In genomic region chr7:21915140-21915539, GRCh38 we compare ENCODE assay signal across 23 cellular contexts. TPM values are rescaled to one million over a fixed set of nuclear protein-coding genes. Genes with fewer than 3 reads are reported as not detected.
DNase-seq lines count a peak whose midpoint lies in the region; ATAC-seq and TF ChIP-seq lines count a peak whose summit lies in the region.
"Had no signal": no experiment of that assay in that cellular context is flagged by ENCODE, and none has a peak within 500 bp of the region (broad histone marks: within the 10 kb centered on the region; RNA-seq: fewer than 3 reads in every experiment).

No MANE protein-coding gene starts in this region.

- H3K9me3 ChIP-seq in OCI-LY3 (ENCODE audit: insufficient read depth, low read length) = no peaks in the 10 kb centered on the region
- H3K9me3 ChIP-seq in naive thymus-derived CD4-positive, alpha-beta T cell (ENCODE audit: control insufficient read depth in 2 of 3, low read length in 3 of 3) = no peaks in the 10 kb centered on the region
- H3K9me3 ChIP-seq: BE2C had no signal

- peaks cover 33% of the 10 kb centered on the region for H3K36me3 ChIP-seq in OCI-LY3 (replicated peaks; ENCODE audit: low read depth, low read length)
- peaks cover 0 to 29% (median 0%) of the 10 kb centered on the region in 3 experiments for H3K36me3 ChIP-seq in naive thymus-derived CD4-positive, alpha-beta T cell (ENCODE audit: control insufficient read depth in 2 of 3, insufficient read depth in 3 of 3, low read length in 3 of 3)

- H3K4me1 ChIP-seq in OCI-LY3 (ENCODE audit: low read length) = peaks cover 25% of the 10 kb centered on the region
- H3K4me1 ChIP-seq in naive thymus-derived CD4-positive, alpha-beta T cell (ENCODE audit: control insufficient read depth in 2 of 2, insufficient read depth in 2 of 2, low read length in 2 of 2) = no peaks in the 10 kb centered on the region
- H3K4me1 ChIP-seq: BE2C had no signal

- no peak overlapping the region for H2AFZ ChIP-seq in OCI-LY3 (ENCODE audit: low read depth, low read length)

- no peak overlapping the region for H3K4me3 Mint-ChIP-seq in activated CD4-positive, alpha-beta T cell treated with anti-CD3 and anti-CD28 coated beads, Interleukin-2, amount 10 ng/mL, durations not matched to agents 24 days and 14 days
- H3K4me3 Mint-ChIP-seq in activated CD4-positive, alpha-beta T cell treated with anti-CD3 and anti-CD28 coated beads for 36 hours = no peak overlapping the region
- no peak overlapping the region for H3K4me3 Mint-ChIP-seq in progenitor cell of endocrine pancreas (ENCODE audit: low read depth)
- H3K4me3 Mint-ChIP-seq in naive thymus-derived CD4-positive, alpha-beta T cell = no peak overlapping the region
- H3K4me3 Mint-ChIP-seq: CD4-positive, alpha-beta T cell had no signal

- H3K4me2 ChIP-seq in OCI-LY3 (ENCODE audit: low read length) = no peak overlapping the region

- TF ChIP-seq CTCF in OCI-LY3 (IDR thresholded peaks at IDR 0.05; ENCODE audit: low read depth, low read length) (no peak), progenitor cell of endocrine pancreas (IDR thresholded peaks at IDR 0.05; ENCODE audit: unreplicated experiment) (no peak)

- peaks cover 47% of the 10 kb centered on the region for H3K79me2 ChIP-seq in OCI-LY3 (ENCODE audit: low read length)

- CTCF ChIA-PET in activated CD4-positive, alpha-beta T cell treated with anti-CD3 and anti-CD28 coated beads for 36 hours (lab: Charles Lee) = no interaction called here
- CTCF ChIA-PET in naive thymus-derived CD4-positive, alpha-beta T cell (lab: Charles Lee) = no interaction called here

- no peaks in the 10 kb centered on the region for H3K27me3 Mint-ChIP-seq in activated CD4-positive, alpha-beta T cell treated with anti-CD3 and anti-CD28 coated beads, Interleukin-2, amount 10 ng/mL, durations not matched to agents 24 days and 14 days
- H3K27me3 Mint-ChIP-seq in activated CD4-positive, alpha-beta T cell treated with anti-CD3 and anti-CD28 coated beads for 36 hours = no peaks in the 10 kb centered on the region
- H3K27me3 Mint-ChIP-seq in progenitor cell of endocrine pancreas = no peaks in the 10 kb centered on the region
- H3K27me3 Mint-ChIP-seq in naive thymus-derived CD4-positive, alpha-beta T cell = no peaks in the 10 kb centered on the region
- H3K27me3 Mint-ChIP-seq: CD4-positive, alpha-beta T cell had no signal

- intact Hi-C loops in activated CD4-positive, alpha-beta T cell treated with anti-CD3 and anti-CD28 coated beads, Interleukin-2, amount 10 ng/mL, durations not matched to agents 24 days and 14 days (cut with micrococcal nuclease) = no loop called here
- intact Hi-C loops in activated CD4-positive, alpha-beta T cell treated with anti-CD3 and anti-CD28 coated beads for 36 hours (cut with DNase I, micrococcal nuclease) = no loop called here
- intact Hi-C loops in naive thymus-derived CD4-positive, alpha-beta T cell (cut with micrococcal nuclease) = no loop called here

- no peaks in the 10 kb centered on the region for H3K4me1 Mint-ChIP-seq in activated CD4-positive, alpha-beta T cell treated with anti-CD3 and anti-CD28 coated beads, Interleukin-2, amount 10 ng/mL, durations not matched to agents 24 days and 14 days
- H3K4me1 Mint-ChIP-seq in activated CD4-positive, alpha-beta T cell treated with anti-CD3 and anti-CD28 coated beads for 36 hours = no peaks in the 10 kb centered on the region
- H3K4me1 Mint-ChIP-seq in progenitor cell of endocrine pancreas (ENCODE audit: low read depth) = no peaks in the 10 kb centered on the region
- H3K4me1 Mint-ChIP-seq in naive thymus-derived CD4-positive, alpha-beta T cell = peaks cover 0 to 13% (median 4%) of the 10 kb centered on the region in 7 donors

- H3K36me3 Mint-ChIP-seq in activated CD4-positive, alpha-beta T cell treated with anti-CD3 and anti-CD28 coated beads, Interleukin-2, amount 10 ng/mL, durations not matched to agents 24 days and 14 days (ENCODE audit: low read depth) = peaks cover 43% of the 10 kb centered on the region
- H3K36me3 Mint-ChIP-seq in activated CD4-positive, alpha-beta T cell treated with anti-CD3 and anti-CD28 coated beads for 36 hours (ENCODE audit: low read depth) = peaks cover 40% of the 10 kb centered on the region
- peaks cover 16% of the 10 kb centered on the region for H3K36me3 Mint-ChIP-seq in progenitor cell of endocrine pancreas (ENCODE audit: insufficient read depth)
- H3K36me3 Mint-ChIP-seq in naive thymus-derived CD4-positive, alpha-beta T cell = peaks cover 0 to 45% (median 37%) of the 10 kb centered on the region in 5 donors

- POLR2A ChIA-PET in activated CD4-positive, alpha-beta T cell treated with anti-CD3 and anti-CD28 coated beads for 36 hours (lab: Charles Lee) = no interaction called here
- POLR2A ChIA-PET in naive thymus-derived CD4-positive, alpha-beta T cell (lab: Charles Lee) = no interaction called here

- peak overlapping the region; percentile 45 for H3K27ac Mint-ChIP-seq in activated CD4-positive, alpha-beta T cell treated with anti-CD3 and anti-CD28 coated beads, Interleukin-2, amount 10 ng/mL, durations not matched to agents 24 days and 14 days
- H3K27ac Mint-ChIP-seq in activated CD4-positive, alpha-beta T cell treated with anti-CD3 and anti-CD28 coated beads for 36 hours = no peak overlapping the region
- peak overlapping the region; percentile 32 for H3K27ac Mint-ChIP-seq in progenitor cell of endocrine pancreas
- peak overlapping the region in 1 of 9 donors; percentile 47 for H3K27ac Mint-ChIP-seq in naive thymus-derived CD4-positive, alpha-beta T cell
- H3K27ac Mint-ChIP-seq: CD4-positive, alpha-beta T cell had no signal

- in situ Hi-C loops in ACHN (cut with HindIII; ENCODE audit: low pct_ligation_motif_present, low pct_unique_long_range_greater_than_20kb, low sequenced_read_pairs) = no loop called here

- no peaks in the 10 kb centered on the region for H3K9me3 Mint-ChIP-seq in activated CD4-positive, alpha-beta T cell treated with anti-CD3 and anti-CD28 coated beads, Interleukin-2, amount 10 ng/mL, durations not matched to agents 24 days and 14 days
- no peaks in the 10 kb centered on the region for H3K9me3 Mint-ChIP-seq in activated CD4-positive, alpha-beta T cell treated with anti-CD3 and anti-CD28 coated beads for 36 hours (ENCODE audit: low read depth)
- H3K9me3 Mint-ChIP-seq in progenitor cell of endocrine pancreas (ENCODE audit: low read depth) = no peaks in the 10 kb centered on the region
- H3K9me3 Mint-ChIP-seq in naive thymus-derived CD4-positive, alpha-beta T cell = peaks cover 0 to 1% (median 0%) of the 10 kb centered on the region in 11 donors
- H3K9me3 Mint-ChIP-seq: CD4-positive, alpha-beta T cell had no signal

- H3K9ac ChIP-seq in OCI-LY3 (ENCODE audit: low read length) = no peak overlapping the region

- no peak overlapping the region for H3K4me3 ChIP-seq in OCI-LY3 (ENCODE audit: low read length)
- no peak overlapping the region for H3K4me3 ChIP-seq in naive thymus-derived CD4-positive, alpha-beta T cell (ENCODE audit: low read length)

- no peak for ATAC-seq in activated CD4-positive, alpha-beta T cell treated with anti-CD3 and anti-CD28 coated beads for 36 hours
- no peak for ATAC-seq in naive thymus-derived CD4-positive, alpha-beta T cell

- 0 out of 2 replicates have a peak overlapping the region, but pooled peaks have one; percentile 16 for H3K27ac ChIP-seq in OCI-LY3 (ENCODE audit: low read length)
- H3K27ac ChIP-seq in naive thymus-derived CD4-positive, alpha-beta T cell (ENCODE audit: low read depth, low read length) = no peak overlapping the region
- H3K27ac ChIP-seq: HL-60 had no signal

- peaks cover 55% of the 10 kb centered on the region for H4K20me1 ChIP-seq in OCI-LY3 (ENCODE audit: insufficient read depth, low read length)

- no peaks in the 10 kb centered on the region for H3K27me3 ChIP-seq in OCI-LY3 (ENCODE audit: low read depth, low read length)
- H3K27me3 ChIP-seq in naive thymus-derived CD4-positive, alpha-beta T cell (ENCODE audit: control insufficient read depth in 2 of 2, insufficient read depth in 2 of 2, low read length in 2 of 2) = no peaks in the 10 kb centered on the region
- H3K27me3 ChIP-seq: BE2C had no signal

- no peak for DNase-seq in activated CD4-positive, alpha-beta T cell treated with anti-CD3 and anti-CD28 coated beads, Interleukin-2, amount 10 ng/mL, durations not matched to agents 24 days and 14 days
- DNase-seq in activated CD4-positive, alpha-beta T cell treated with anti-CD3 and anti-CD28 coated beads for 36 hours = no peak
- peak; percentile 24 for DNase-seq in germinal center (ENCODE audit: low spot score)
- DNase-seq in progenitor cell of endocrine pancreas (ENCODE audit: low spot score, unreplicated experiment) = no peak
- no peak for DNase-seq in naive thymus-derived CD4-positive, alpha-beta T cell
- no peak for DNase-seq in COLO668 (lab: John Stamatoyannopoulos, UW; ENCODE audit: unreplicated experiment)
- no peak for DNase-seq in ACHN
- DNase-seq: 8988T; BE2C; Calu3; CD4-positive, alpha-beta T cell; EL; HCEC 1CT; IMR-90; MM.1S; NCI-H1092; NCI-H1436 treated with DMSO at 0.1 percent for 48 hours; NCI-H2029 treated with DMSO at 0.1 percent for 48 hours; NCI-H510A treated with DMSO at 0.1 percent for 48 hours; NCI-H774; SHP77 treated with DMSO at 0.1 percent for 48 hours had no signal

RNA-seq across cellular contexts. Expression of gene CDCA7L, which starts 30.6 kb away (rescaled TPM):
- 111 and 114 TPM in 2 replicates for total RNA-seq in activated CD4-positive, alpha-beta T cell treated with anti-CD3 and anti-CD28 coated beads, Interleukin-2, amount 10 ng/mL, durations not matched to agents 24 days and 14 days
- 10 to 100 TPM; 86.9 to 92.1 TPM for total RNA-seq in activated CD4-positive, alpha-beta T cell treated with anti-CD3 and anti-CD28 coated beads for 36 hours
- total RNA-seq in progenitor cell of endocrine pancreas = 42.6 and 53.0 TPM in 2 replicates
- total RNA-seq in naive thymus-derived CD4-positive, alpha-beta T cell = 10 to 100 TPM; 24.3 to 47.0 (median 41.0) TPM
- 10 to 100 TPM; 51.1 to 70.4 TPM for polyA plus RNA-seq in naive thymus-derived CD4-positive, alpha-beta T cell
